Comparison of ENCODE assay signal across 22 cellular contexts in the genomic region with DNA sequence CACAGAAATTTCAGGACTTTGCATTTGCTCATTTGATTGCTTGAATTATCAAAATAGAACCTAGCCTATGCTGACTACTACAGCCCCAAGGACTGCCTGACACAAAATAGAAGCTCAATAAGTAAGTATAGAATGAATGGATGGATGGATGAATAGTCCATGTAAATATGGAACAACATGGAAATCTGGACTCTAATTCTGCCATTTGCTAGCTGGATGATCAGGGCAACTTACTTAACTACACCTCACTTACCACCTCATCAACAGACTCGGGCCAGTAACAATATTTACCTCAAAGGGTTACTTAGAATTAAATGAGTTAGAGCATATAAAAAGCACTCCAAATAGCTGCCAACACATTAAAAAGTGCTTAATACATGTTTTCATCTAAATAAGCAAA.
A peak's percentile ranks its signal among the peaks of the same experiment; 100 is the strongest.
DNase-seq lines count a peak whose midpoint lies in the region; ATAC-seq and FAIRE-seq lines count a peak whose summit lies in the region.
"Had no signal": no experiment of that assay in that cellular context is flagged by ENCODE, and none has a peak within 500 bp of the region (broad histone marks: within the 10 kb centered on the region; RNA-seq: fewer than 3 reads in every experiment).

No MANE protein-coding gene starts in this region.

- ATAC-seq in GM21576 (IDR thresholded peaks at IDR 0.05; ENCODE audit: unreplicated experiment), result no peak
- ATAC-seq: A549; CD8-positive, alpha-beta T cell had no signal

- no peaks in the 10 kb centered on the region for H3K27me3 Mint-ChIP-seq in activated naive CD4-positive, alpha-beta T cell treated with anti-CD3 and anti-CD28 coated beads, Interleukin-2, amount 50 U/mL, for 24 hours
- H3K27me3 Mint-ChIP-seq in activated naive CD4-positive, alpha-beta T cell treated with anti-CD3 and anti-CD28 coated beads, Interleukin-2, amount 10 ng/mL, durations not matched to agents 7 days and 5 days, result no peaks in the 10 kb centered on the region
- H3K27me3 Mint-ChIP-seq: B cell; CD4-positive, alpha-beta T cell had no signal

- H3K9ac ChIP-seq in SK-N-MC (ENCODE audit: insufficient read length), result no peak overlapping the region
- H3K9ac ChIP-seq: BLaER1 treated with 17β-estradiol and CSF1 and Interleukin-3, amounts not matched to agents 10 nM and 100 nM had no signal

- H3K36me3 ChIP-seq in SK-N-MC (ENCODE audit: insufficient read depth, low read length), result peaks cover 17% of the 10 kb centered on the region

- no peaks in the 10 kb centered on the region for H3K9me3 ChIP-seq in SK-N-MC (ENCODE audit: low read depth, low read length)
- H3K9me3 ChIP-seq: A549; BLaER1 treated with 17β-estradiol and CSF1 and Interleukin-3, amounts not matched to agents 10 nM and 100 nM; Caco-2 had no signal

- peaks cover 18% of the 10 kb centered on the region for H3K4me1 Mint-ChIP-seq in activated naive CD4-positive, alpha-beta T cell treated with anti-CD3 and anti-CD28 coated beads, Interleukin-2, amount 50 U/mL, for 24 hours
- peaks cover under 1% of the 10 kb centered on the region for H3K4me1 Mint-ChIP-seq in activated naive CD4-positive, alpha-beta T cell treated with anti-CD3 and anti-CD28 coated beads, Interleukin-2, amount 10 ng/mL, durations not matched to agents 7 days and 5 days
- H3K4me1 Mint-ChIP-seq: B cell had no signal

- H3K9me3 Mint-ChIP-seq in activated naive CD4-positive, alpha-beta T cell treated with anti-CD3 and anti-CD28 coated beads, Interleukin-2, amount 50 U/mL, for 24 hours, result no peaks in the 10 kb centered on the region
- H3K9me3 Mint-ChIP-seq in activated naive CD4-positive, alpha-beta T cell treated with anti-CD3 and anti-CD28 coated beads, Interleukin-2, amount 10 ng/mL, durations not matched to agents 7 days and 5 days, result no peaks in the 10 kb centered on the region
- H3K9me3 Mint-ChIP-seq: CD4-positive, alpha-beta T cell; CD8-positive, alpha-beta T cell had no signal

- peaks cover 31% of the 10 kb centered on the region for H3K36me3 Mint-ChIP-seq in activated naive CD4-positive, alpha-beta T cell treated with anti-CD3 and anti-CD28 coated beads, Interleukin-2, amount 50 U/mL, for 24 hours
- peaks cover 27% of the 10 kb centered on the region for H3K36me3 Mint-ChIP-seq in activated naive CD4-positive, alpha-beta T cell treated with anti-CD3 and anti-CD28 coated beads, Interleukin-2, amount 10 ng/mL, durations not matched to agents 7 days and 5 days

- no peak for DNase-seq in activated naive CD4-positive, alpha-beta T cell treated with anti-CD3 and anti-CD28 coated beads, Interleukin-2, amount 10 ng/mL, durations not matched to agents 7 days and 5 days
- no peak for DNase-seq in SK-N-MC (ENCODE audit: low read depth, low spot score)
- DNase-seq in urothelium cell line (ENCODE audit: low spot score), result no peak
- no peak for DNase-seq in activated T-cell treated with anti-CD3 and anti-CD28 coated beads, Interleukin-2, amount 50 U/mL, for 48 hours
- DNase-seq: AML-193; Caco-2; Calu3; CD4-positive, alpha-beta T cell; CD8-positive, alpha-beta T cell; DMS79 treated with DMSO at 0.1 percent for 48 hours; GF-D8 had no signal

- CTCF ChIA-PET in activated naive CD4-positive, alpha-beta T cell treated with anti-CD3 and anti-CD28 coated beads, Interleukin-2, amount 10 ng/mL, durations not matched to agents 7 days and 5 days (lab: Charles Lee), result no interaction called here

- H3K4me3 ChIP-seq in SK-N-MC, result no peak overlapping the region
- H3K4me3 ChIP-seq: A549; BLaER1 treated with 17β-estradiol and CSF1 and Interleukin-3, amounts not matched to agents 10 nM and 100 nM had no signal

- no peak overlapping the region for H3K4me3 Mint-ChIP-seq in activated naive CD4-positive, alpha-beta T cell treated with anti-CD3 and anti-CD28 coated beads, Interleukin-2, amount 50 U/mL, for 24 hours
- H3K4me3 Mint-ChIP-seq in activated naive CD4-positive, alpha-beta T cell treated with anti-CD3 and anti-CD28 coated beads, Interleukin-2, amount 10 ng/mL, durations not matched to agents 7 days and 5 days, result no peak overlapping the region
- H3K4me3 Mint-ChIP-seq: B cell; CD4-positive, alpha-beta T cell; CD8-positive, alpha-beta T cell had no signal

- H3K27ac ChIP-seq in SK-N-MC, result peak overlapping the region; percentile 67; the same call in 1 of the 2 replicates
- H3K27ac ChIP-seq: 22Rv1; A549; BLaER1 treated with 17β-estradiol and CSF1 and Interleukin-3, amounts not matched to agents 10 nM and 100 nM; C4-2B had no signal

- peak; percentile 13 for FAIRE-seq in urothelium cell line (lab: Jason Lieb, UNC)
- FAIRE-seq: D721Med, G401.6, GM12891, GM19239 had no signal

- H3K27ac Mint-ChIP-seq in activated naive CD4-positive, alpha-beta T cell treated with anti-CD3 and anti-CD28 coated beads, Interleukin-2, amount 50 U/mL, for 24 hours, result peak overlapping the region; percentile 69
- no peak overlapping the region for H3K27ac Mint-ChIP-seq in activated naive CD4-positive, alpha-beta T cell treated with anti-CD3 and anti-CD28 coated beads, Interleukin-2, amount 10 ng/mL, durations not matched to agents 7 days and 5 days
- H3K27ac Mint-ChIP-seq: B cell; CD4-positive, alpha-beta T cell; CD8-positive, alpha-beta T cell had no signal
